Comparison of ENCODE assay signal across 20 cellular contexts in the genomic region with DNA sequence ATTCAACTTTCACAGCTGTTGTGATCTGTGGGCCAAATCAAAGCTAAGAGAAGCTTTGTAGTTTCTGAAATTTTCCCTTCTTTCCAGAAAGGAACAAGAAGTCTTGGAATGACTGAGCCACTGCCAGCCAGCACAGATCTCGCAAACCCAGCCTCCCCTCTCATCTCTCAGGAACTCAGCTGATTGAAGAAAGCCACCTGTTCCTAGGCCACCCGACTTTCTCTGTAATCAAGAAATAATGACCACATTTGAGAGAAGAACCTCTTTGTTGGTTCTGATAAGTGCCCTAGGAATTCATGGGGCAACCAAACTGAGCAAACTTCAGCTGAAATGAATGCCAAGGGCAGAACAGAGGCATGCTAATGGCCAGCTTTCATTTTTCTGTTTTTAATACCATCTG.
DNase-seq lines count a peak whose midpoint lies in the region; ATAC-seq and TF ChIP-seq lines count a peak whose summit lies in the region.
"Had no signal": no experiment of that assay in that cellular context is flagged by ENCODE, and none has a peak within 500 bp of the region (broad histone marks: within the 10 kb centered on the region; RNA-seq: fewer than 3 reads in every experiment).

No MANE protein-coding gene starts in this region.

- DNase-seq in SJCRH30, result peak; percentile 44 to 65
- peak; percentile 70 to 78 for DNase-seq in fibroblast of lung (ENCODE audit: low read depth in 2 of 2)
- no peak for DNase-seq in lung (ENCODE audit: low spot score)
- peak; percentile 44 for DNase-seq in ureter (ENCODE audit: low spot score)
- DNase-seq in CD4-positive, alpha-beta T cell, result no peak
- no peak for DNase-seq in NCI-H1694 (lab: John Stamatoyannopoulos, UW)
- DNase-seq: activated CD4-positive, CD25-positive, alpha-beta regulatory T cell treated with anti-CD3 and anti-CD28 coated beads, Interleukin-2, amount 50 U/mL, for 72 hours; activated naive CD4-positive, alpha-beta T cell; activated T-cell treated with anti-CD3 and anti-CD28 coated beads, Interleukin-2, amount 50 U/mL, for 24 hours; AML-193; effector CD4-positive, alpha-beta T cell; glutamatergic neuron; NCI-H1105 treated with DMSO at 0.1 percent for 48 hours; NCI-H2081 treated with DMSO at 0.1 percent for 48 hours; Peyer's patch; stimulated activated naive B cell treated with anti-CD40 and anti-IgM and Interleukin-4, amounts not matched to agents 10 μg/mL and 1 μg/mL and 100 μg/mL, for 72 hours had no signal

- peak overlapping the region; percentile 28; the same call in 1 of the 2 replicates for H3K27ac ChIP-seq in SJCRH30
- no peak overlapping the region for H3K27ac ChIP-seq in fibroblast of lung (ENCODE audit: insufficient read depth, low read length)
- H3K27ac ChIP-seq in lung (ENCODE audit: low read depth in 1 of 2, low read length in 1 of 2), result no peak overlapping the region
- no peak overlapping the region for H3K27ac ChIP-seq in CD4-positive, alpha-beta T cell (ENCODE audit: low read depth, low read length)
- H3K27ac ChIP-seq: esophagus muscularis mucosa, Peyer's patch, thoracic aorta had no signal

- H3K9me3 ChIP-seq in SJCRH30 (replicated peaks) (no peaks in the 10 kb centered on the region), fibroblast of lung (ENCODE audit: control insufficient read depth, insufficient read depth, low read depth, low read length) (no peaks in the 10 kb centered on the region), lung (ENCODE audit: control insufficient read depth in 2 of 2, insufficient read depth in 1 of 2, low read length in 1 of 2) (peaks cover 0 to 6% of the 10 kb centered on the region in 2 donors)
- H3K9me3 ChIP-seq in CD4-positive, alpha-beta T cell (ENCODE audit: control insufficient read depth, low read length), result no peaks in the 10 kb centered on the region
- H3K9me3 ChIP-seq: Peyer's patch, thoracic aorta had no signal

- H3K27me3 Mint-ChIP-seq in CD4-positive, alpha-beta T cell, result no peaks in the 10 kb centered on the region
- H3K27me3 Mint-ChIP-seq: activated T-cell treated with anti-CD3 and anti-CD28 coated beads, Interleukin-2, amount 50 U/mL, for 24 hours; stimulated activated naive B cell treated with anti-CD40 and anti-IgM and Interleukin-4, amounts not matched to agents 10 μg/mL and 1 μg/mL and 100 μg/mL, for 72 hours had no signal

- no peaks in the 10 kb centered on the region for H3K79me2 ChIP-seq in fibroblast of lung (ENCODE audit: control insufficient read depth, insufficient read depth, low read length)

- H3K4me1 ChIP-seq in SJCRH30, result peaks cover 14% of the 10 kb centered on the region
- H3K4me1 ChIP-seq in fibroblast of lung (ENCODE audit: control insufficient read depth, extremely low read depth, insufficient read depth, low read length), result no peaks in the 10 kb centered on the region
- H3K4me1 ChIP-seq in lung (ENCODE audit: control insufficient read depth in 2 of 2, insufficient read depth in 2 of 2, low read length in 2 of 2), result peaks cover 0 to 6% of the 10 kb centered on the region in 2 donors
- H3K4me1 ChIP-seq: Peyer's patch had no signal

- H3K27me3 ChIP-seq in SJCRH30 (no peaks in the 10 kb centered on the region), fibroblast of lung (ENCODE audit: control insufficient read depth, insufficient read depth, low read length) (no peaks in the 10 kb centered on the region), lung (ENCODE audit: control insufficient read depth, insufficient read depth) (no peaks in the 10 kb centered on the region)
- no peaks in the 10 kb centered on the region for H3K27me3 ChIP-seq in CD4-positive, alpha-beta T cell (ENCODE audit: control insufficient read depth, insufficient read depth, low read length)
- H3K27me3 ChIP-seq: esophagus muscularis mucosa, Peyer's patch had no signal

- no peak overlapping the region for H2AFZ ChIP-seq in fibroblast of lung (ENCODE audit: low read length)

- H3K9me3 Mint-ChIP-seq in CD4-positive, alpha-beta T cell, result peaks cover 14% of the 10 kb centered on the region

- H3K36me3 Mint-ChIP-seq in CD4-positive, alpha-beta T cell (ENCODE audit: low read depth), result no peaks in the 10 kb centered on the region
- H3K36me3 Mint-ChIP-seq: stimulated activated naive B cell treated with anti-CD40 and anti-IgM and Interleukin-4, amounts not matched to agents 10 μg/mL and 1 μg/mL and 100 μg/mL, for 72 hours had no signal

- WGBS in lung, 2 donors, result 55 to 73% methylated on average over 2 of the region's 2 CpGs

- H3K27ac Mint-ChIP-seq in CD4-positive, alpha-beta T cell, result no peak overlapping the region
- H3K27ac Mint-ChIP-seq: activated T-cell treated with anti-CD3 and anti-CD28 coated beads, Interleukin-2, amount 50 U/mL, for 24 hours; stimulated activated naive B cell treated with anti-CD40 and anti-IgM and Interleukin-4, amounts not matched to agents 10 μg/mL and 1 μg/mL and 100 μg/mL, for 72 hours had no signal

- POLR2A ChIA-PET in CD4-positive, alpha-beta T cell (lab: Charles Lee), result interaction anchor here (0.7 kb wide), 1 partner anchor 249 kb away, joined by 3 read pairs; no protein-coding TSS in a partner anchor

- no peaks in the 10 kb centered on the region for H3K4me1 Mint-ChIP-seq in CD4-positive, alpha-beta T cell (ENCODE audit: low read depth)
- H3K4me1 Mint-ChIP-seq: stimulated activated naive B cell treated with anti-CD40 and anti-IgM and Interleukin-4, amounts not matched to agents 10 μg/mL and 1 μg/mL and 100 μg/mL, for 72 hours had no signal

- CTCF ChIA-PET in CD4-positive, alpha-beta T cell (lab: Charles Lee), result no interaction called here

- H3K36me3 ChIP-seq in SJCRH30, result no peaks in the 10 kb centered on the region
- no peaks in the 10 kb centered on the region for H3K36me3 ChIP-seq in fibroblast of lung (ENCODE audit: control insufficient read depth, insufficient read depth, low read length)
- H3K36me3 ChIP-seq in lung (ENCODE audit: control insufficient read depth in 2 of 2, insufficient read depth in 2 of 2, low read length in 2 of 2), result no peaks in the 10 kb centered on the region
- H3K36me3 ChIP-seq: esophagus muscularis mucosa, Peyer's patch, thoracic aorta had no signal

- no peaks in the 10 kb centered on the region for H4K20me1 ChIP-seq in fibroblast of lung (ENCODE audit: control insufficient read depth, extremely low read depth, insufficient read depth, low read length)

- ATAC-seq in lung (ENCODE audit: insufficient read depth, low FRiP score) (peak; percentile 62), HG02981 (IDR thresholded peaks at IDR 0.05; ENCODE audit: unreplicated experiment) (no peak)
- ATAC-seq in CD4-positive, alpha-beta T cell (ENCODE audit: poor library complexity), result no peak
- ATAC-seq: HCT116; stimulated activated naive B cell treated with anti-CD40 and anti-IgM and Interleukin-4, amounts not matched to agents 10 μg/mL and 1 μg/mL and 100 μg/mL, for 72 hours had no signal

- H3K4me2 ChIP-seq in fibroblast of lung (ENCODE audit: extremely low read depth, insufficient read depth, low read length), result no peak overlapping the region

- no peak overlapping the region for H3K4me3 ChIP-seq in SJCRH30
- H3K4me3 ChIP-seq in fibroblast of lung (replicated peaks in 1 of 4; ENCODE audit: control extremely low read depth in 1 of 4, insufficient read depth in 1 of 4, low read depth in 3 of 4, low read length in 4 of 4), result no peak overlapping the region
- no peak overlapping the region for H3K4me3 ChIP-seq in lung
- H3K4me3 ChIP-seq: esophagus muscularis mucosa, Peyer's patch, thoracic aorta had no signal

- H3K9ac ChIP-seq in fibroblast of lung (ENCODE audit: insufficient read depth, low read length), result no peak overlapping the region

- H3K4me3 Mint-ChIP-seq in CD4-positive, alpha-beta T cell, result no peak overlapping the region
- H3K4me3 Mint-ChIP-seq: activated T-cell treated with anti-CD3 and anti-CD28 coated beads, Interleukin-2, amount 50 U/mL, for 24 hours; stimulated activated naive B cell treated with anti-CD40 and anti-IgM and Interleukin-4, amounts not matched to agents 10 μg/mL and 1 μg/mL and 100 μg/mL, for 72 hours had no signal

- intact Hi-C loops in CD4-positive, alpha-beta T cell (cut with DNase I, micrococcal nuclease), result no loop called here

- no peak for TF ChIP-seq CTCF in fibroblast of lung (conservative IDR thresholded peaks at IDR 0.05 in 1 of 2, IDR thresholded peaks at IDR 0.05 in 1 of 2; ENCODE audit: low read depth in 1 of 2, low read length in 2 of 2)
- TF ChIP-seq CTCF in lung (IDR thresholded peaks at IDR 0.05; ENCODE audit: control extremely low read depth, extremely low read depth), result no peak
- no peak for TF ChIP-seq CTCF in CD4-positive, alpha-beta T cell (IDR thresholded peaks at IDR 0.05)

Comparison
In these comparisons a context has a peak if more than half of its experiments do, and no peak if none do; other contexts are left out.
1. DNase-seq: peak in SJCRH30 (2 of 2), fibroblast of lung (2 of 2) and ureter (single experiment); none in lung (single experiment), CD4-positive, alpha-beta T cell (0 of 10) and NCI-H1694 (single experiment).